In genomic region chr19:42235181-42235580, GRCh38 we compare ENCODE assay signal across 21 cellular contexts. TPM values are rescaled to one million over a fixed set of nuclear protein-coding genes. Genes with fewer than 3 reads are reported as not detected.
DNase-seq lines count a peak whose midpoint lies in the region; ATAC-seq and TF ChIP-seq lines count a peak whose summit lies in the region.
"Had no signal": no experiment of that assay in that cellular context is flagged by ENCODE, and none has a peak within 500 bp of the region (broad histone marks: within the 10 kb centered on the region; RNA-seq: fewer than 3 reads in every experiment).

No MANE protein-coding gene starts in this region.

- CTCF ChIA-PET in activated CD8-positive, alpha-beta T cell treated with anti-CD3 and anti-CD28 coated beads, Interleukin-2, amount 10 ng/mL, durations not matched to agents 7 days and 5 days (lab: Charles Lee), result interaction anchor here (0.8 to 1.8 kb wide), 4 partner anchors 14 to 127 kb away, joined by 3 to 6 read pairs (median 4); partner anchors contain the start of gene ZNF526
- CTCF ChIA-PET in activated CD8-positive, alpha-beta T cell treated with anti-CD3 and anti-CD28 coated beads for 36 hours (lab: Charles Lee), result interaction anchor here (1.2 to 1.7 kb wide), 5 partner anchors 15 to 126 kb away, joined by 3 to 4 read pairs (median 3); no protein-coding TSS in a partner anchor

- peaks cover 70% of the 10 kb centered on the region for H3K36me3 Mint-ChIP-seq in activated CD8-positive, alpha-beta T cell treated with anti-CD3 and anti-CD28 coated beads, Interleukin-2, amount 10 ng/mL, durations not matched to agents 7 days and 5 days (ENCODE audit: low read depth)
- H3K36me3 Mint-ChIP-seq in activated CD8-positive, alpha-beta T cell treated with anti-CD3 and anti-CD28 coated beads for 36 hours (ENCODE audit: low read depth), result peaks cover 55% of the 10 kb centered on the region
- H3K36me3 Mint-ChIP-seq in activated T-helper 1 cell treated with anti-CD3 and anti-CD28 coated beads, Interleukin-12 subunit alpha, Interleukin-12 subunit beta, Interleukin-2, Interleukin-4 antibody, amounts not matched to agents 30 ng/mL and 10 ng/mL and 1 ng/mL, durations not matched to agents 14 hours and 24 hours and 36 hours (ENCODE audit: low read depth), result peaks cover 46% of the 10 kb centered on the region
- H3K36me3 Mint-ChIP-seq in neural crest cell (ENCODE audit: low read depth), result peaks cover 24% of the 10 kb centered on the region

- intact Hi-C loops in activated CD8-positive, alpha-beta T cell treated with anti-CD3 and anti-CD28 coated beads for 36 hours (cut with micrococcal nuclease), result no loop called here
- intact Hi-C loops in activated T-helper 1 cell treated with anti-CD3 and anti-CD28 coated beads, Interleukin-12 subunit alpha, Interleukin-12 subunit beta, Interleukin-2, Interleukin-4 antibody, amounts not matched to agents 30 ng/mL and 10 ng/mL and 1 ng/mL, durations not matched to agents 14 hours and 24 hours and 36 hours (cut with micrococcal nuclease), result no loop called here

- 0 out of 2 replicates have a peak overlapping the region, but pooled peaks have one; percentile 19 for H3K9ac ChIP-seq in BLaER1

- H3K4me3 Mint-ChIP-seq in activated CD8-positive, alpha-beta T cell treated with anti-CD3 and anti-CD28 coated beads, Interleukin-2, amount 10 ng/mL, durations not matched to agents 7 days and 5 days, result no peak overlapping the region
- H3K4me3 Mint-ChIP-seq in activated CD8-positive, alpha-beta T cell treated with anti-CD3 and anti-CD28 coated beads for 36 hours, result no peak overlapping the region
- H3K4me3 Mint-ChIP-seq in activated T-helper 1 cell treated with anti-CD3 and anti-CD28 coated beads, Interleukin-12 subunit alpha, Interleukin-12 subunit beta, Interleukin-2, Interleukin-4 antibody, amounts not matched to agents 30 ng/mL and 10 ng/mL and 1 ng/mL, durations not matched to agents 14 hours and 24 hours and 36 hours, result no peak overlapping the region
- peak overlapping the region; percentile 54 for H3K4me3 Mint-ChIP-seq in neural crest cell

- H3K4me1 ChIP-seq in BLaER1, result peaks cover 18% of the 10 kb centered on the region

- H4K20me1 ChIP-seq in BLaER1, result peaks cover 96% of the 10 kb centered on the region

- no peak for TF ChIP-seq CTCF in activated CD8-positive, alpha-beta T cell treated with anti-CD3 and anti-CD28 coated beads for 36 hours (IDR thresholded peaks at IDR 0.05)
- TF ChIP-seq CTCF in neural crest cell (conservative IDR thresholded peaks at IDR 0.05), result no peak

- peak overlapping the region; percentile 57 for H3K27ac Mint-ChIP-seq in activated CD8-positive, alpha-beta T cell treated with anti-CD3 and anti-CD28 coated beads, Interleukin-2, amount 10 ng/mL, durations not matched to agents 7 days and 5 days
- no peak overlapping the region for H3K27ac Mint-ChIP-seq in activated CD8-positive, alpha-beta T cell treated with anti-CD3 and anti-CD28 coated beads for 36 hours
- H3K27ac Mint-ChIP-seq in activated T-helper 1 cell treated with anti-CD3 and anti-CD28 coated beads, Interleukin-12 subunit alpha, Interleukin-12 subunit beta, Interleukin-2, Interleukin-4 antibody, amounts not matched to agents 30 ng/mL and 10 ng/mL and 1 ng/mL, durations not matched to agents 14 hours and 24 hours and 36 hours, result peak overlapping the region; percentile 44
- no peak overlapping the region for H3K27ac Mint-ChIP-seq in neural crest cell (ENCODE audit: unreplicated experiment)

- no peak for DNase-seq in activated CD8-positive, alpha-beta T cell treated with anti-CD3 and anti-CD28 coated beads, Interleukin-2, amount 10 ng/mL, durations not matched to agents 7 days and 5 days
- DNase-seq in activated CD8-positive, alpha-beta T cell treated with anti-CD3 and anti-CD28 coated beads for 36 hours, result no peak
- no peak for DNase-seq in activated T-helper 1 cell treated with anti-CD3 and anti-CD28 coated beads, Interleukin-12 subunit alpha, Interleukin-12 subunit beta, Interleukin-2, Interleukin-4 antibody, amounts not matched to agents 30 ng/mL and 10 ng/mL and 1 ng/mL, durations not matched to agents 14 hours and 24 hours and 36 hours (ENCODE audit: low spot score)
- DNase-seq in neural crest cell (ENCODE audit: low read depth, low spot score), result no peak
- DNase-seq: 8988T, AML-193, DMS53, GDM1, MG63, NCI-H1417 treated with DMSO at 0.1 percent for 48 hours, NCI-H187, NCI-H446, NCI-H526, OCI-M1, Right ventricle myocardium superior had no signal

- peaks cover 98% of the 10 kb centered on the region for H3K36me3 ChIP-seq in BLaER1

- POLR2A ChIA-PET in activated CD8-positive, alpha-beta T cell treated with anti-CD3 and anti-CD28 coated beads, Interleukin-2, amount 10 ng/mL, durations not matched to agents 7 days and 5 days (lab: Charles Lee), result interaction anchor here (0.6 kb wide), 1 partner anchor 35 kb away, joined by 3 read pairs; no protein-coding TSS in a partner anchor
- POLR2A ChIA-PET in activated CD8-positive, alpha-beta T cell treated with anti-CD3 and anti-CD28 coated beads for 36 hours (lab: Charles Lee), result interaction anchor here (1.3 to 16.1 kb wide), 2 partner anchors 9 to 12 kb away, joined by 4 to 195 read pairs; partner anchors contain the start of genes DEDD2 and ZNF526

- H3K4me1 Mint-ChIP-seq in activated CD8-positive, alpha-beta T cell treated with anti-CD3 and anti-CD28 coated beads, Interleukin-2, amount 10 ng/mL, durations not matched to agents 7 days and 5 days (ENCODE audit: low read depth), result peaks cover 16% of the 10 kb centered on the region
- peaks cover 25% of the 10 kb centered on the region for H3K4me1 Mint-ChIP-seq in activated CD8-positive, alpha-beta T cell treated with anti-CD3 and anti-CD28 coated beads for 36 hours (ENCODE audit: low read depth)
- peaks cover 20% of the 10 kb centered on the region for H3K4me1 Mint-ChIP-seq in activated T-helper 1 cell treated with anti-CD3 and anti-CD28 coated beads, Interleukin-12 subunit alpha, Interleukin-12 subunit beta, Interleukin-2, Interleukin-4 antibody, amounts not matched to agents 30 ng/mL and 10 ng/mL and 1 ng/mL, durations not matched to agents 14 hours and 24 hours and 36 hours (ENCODE audit: low read depth)
- H3K4me1 Mint-ChIP-seq in neural crest cell, result peaks cover 10% of the 10 kb centered on the region

- ATAC-seq in activated CD8-positive, alpha-beta T cell treated with anti-CD3 and anti-CD28 coated beads, Interleukin-2, amount 10 ng/mL, durations not matched to agents 7 days and 5 days, result no peak
- no peak for ATAC-seq in activated CD8-positive, alpha-beta T cell treated with anti-CD3 and anti-CD28 coated beads for 36 hours
- ATAC-seq in HG02678 (IDR thresholded peaks at IDR 0.05; ENCODE audit: unreplicated experiment), result no peak
- ATAC-seq in HG03354 (IDR thresholded peaks at IDR 0.05; ENCODE audit: poor library complexity, severe bottlenecking, unreplicated experiment), result no peak
- no peak for ATAC-seq in GM18858 (IDR thresholded peaks at IDR 0.05; ENCODE audit: unreplicated experiment)
- ATAC-seq: K562 had no signal

- no peak overlapping the region for H3K4me3 ChIP-seq in BLaER1
- H3K4me3 ChIP-seq: K562, MG63 had no signal

- H3K27me3 ChIP-seq in BLaER1, result no peaks in the 10 kb centered on the region
- H3K27me3 ChIP-seq: MG63 had no signal

- no peaks in the 10 kb centered on the region for H3K9me3 ChIP-seq in BLaER1
- H3K9me3 ChIP-seq: MG63 had no signal

- no peaks in the 10 kb centered on the region for H3K27me3 Mint-ChIP-seq in activated CD8-positive, alpha-beta T cell treated with anti-CD3 and anti-CD28 coated beads, Interleukin-2, amount 10 ng/mL, durations not matched to agents 7 days and 5 days (ENCODE audit: low read depth)
- H3K27me3 Mint-ChIP-seq in activated CD8-positive, alpha-beta T cell treated with anti-CD3 and anti-CD28 coated beads for 36 hours, result no peaks in the 10 kb centered on the region
- no peaks in the 10 kb centered on the region for H3K27me3 Mint-ChIP-seq in activated T-helper 1 cell treated with anti-CD3 and anti-CD28 coated beads, Interleukin-12 subunit alpha, Interleukin-12 subunit beta, Interleukin-2, Interleukin-4 antibody, amounts not matched to agents 30 ng/mL and 10 ng/mL and 1 ng/mL, durations not matched to agents 14 hours and 24 hours and 36 hours (ENCODE audit: insufficient read depth)
- H3K27me3 Mint-ChIP-seq in neural crest cell (ENCODE audit: low read depth), result no peaks in the 10 kb centered on the region

- no peak overlapping the region for H3K4me2 ChIP-seq in BLaER1

- no peaks in the 10 kb centered on the region for H3K9me3 Mint-ChIP-seq in activated CD8-positive, alpha-beta T cell treated with anti-CD3 and anti-CD28 coated beads, Interleukin-2, amount 10 ng/mL, durations not matched to agents 7 days and 5 days (ENCODE audit: insufficient read depth)
- no peaks in the 10 kb centered on the region for H3K9me3 Mint-ChIP-seq in activated CD8-positive, alpha-beta T cell treated with anti-CD3 and anti-CD28 coated beads for 36 hours
- no peaks in the 10 kb centered on the region for H3K9me3 Mint-ChIP-seq in activated T-helper 1 cell treated with anti-CD3 and anti-CD28 coated beads, Interleukin-12 subunit alpha, Interleukin-12 subunit beta, Interleukin-2, Interleukin-4 antibody, amounts not matched to agents 30 ng/mL and 10 ng/mL and 1 ng/mL, durations not matched to agents 14 hours and 24 hours and 36 hours
- no peaks in the 10 kb centered on the region for H3K9me3 Mint-ChIP-seq in neural crest cell

- H3K27ac ChIP-seq in BLaER1, result no peak overlapping the region
- H3K27ac ChIP-seq: C4-2B had no signal

RNA-seq across cellular contexts. Expression of gene GSK3A, which starts 7.2 kb away (rescaled TPM):
- total RNA-seq in activated CD8-positive, alpha-beta T cell treated with anti-CD3 and anti-CD28 coated beads, Interleukin-2, amount 10 ng/mL, durations not matched to agents 7 days and 5 days, result 10 to 100 TPM; 48.2 to 49.0 TPM
- total RNA-seq in activated CD8-positive, alpha-beta T cell treated with anti-CD3 and anti-CD28 coated beads for 36 hours, result 10 to 100 TPM; 30.5 to 31.7 TPM
- 56.6 and 57.2 TPM in 2 replicates for total RNA-seq in activated T-helper 1 cell treated with anti-CD3 and anti-CD28 coated beads, Interleukin-12 subunit alpha, Interleukin-12 subunit beta, Interleukin-2, Interleukin-4 antibody, amounts not matched to agents 30 ng/mL and 10 ng/mL and 1 ng/mL, durations not matched to agents 14 hours and 24 hours and 36 hours
- 66.1 and 68.0 TPM in 2 replicates for total RNA-seq in neural crest cell

RNA-seq across cellular contexts. Expression of gene ZNF526, which starts 15.1 kb away (rescaled TPM):
- 10 to 100 TPM; 19.5 to 21.5 TPM for total RNA-seq in activated CD8-positive, alpha-beta T cell treated with anti-CD3 and anti-CD28 coated beads, Interleukin-2, amount 10 ng/mL, durations not matched to agents 7 days and 5 days
- 10 to 100 TPM; 12.0 to 12.3 TPM for total RNA-seq in activated CD8-positive, alpha-beta T cell treated with anti-CD3 and anti-CD28 coated beads for 36 hours
- 18.4 and 18.5 TPM in 2 replicates for total RNA-seq in activated T-helper 1 cell treated with anti-CD3 and anti-CD28 coated beads, Interleukin-12 subunit alpha, Interleukin-12 subunit beta, Interleukin-2, Interleukin-4 antibody, amounts not matched to agents 30 ng/mL and 10 ng/mL and 1 ng/mL, durations not matched to agents 14 hours and 24 hours and 36 hours
- 18.4 and 24.2 TPM in 2 replicates for total RNA-seq in neural crest cell

RNA-seq across cellular contexts. Expression of gene DEDD2, which starts 17.7 kb away (rescaled TPM):
- 10 to 100 TPM; 31.8 to 36.0 TPM for total RNA-seq in activated CD8-positive, alpha-beta T cell treated with anti-CD3 and anti-CD28 coated beads, Interleukin-2, amount 10 ng/mL, durations not matched to agents 7 days and 5 days
- total RNA-seq in activated CD8-positive, alpha-beta T cell treated with anti-CD3 and anti-CD28 coated beads for 36 hours, result 10 to 100 TPM; 21.7 to 22.5 TPM
- 36.9 and 37.9 TPM in 2 replicates for total RNA-seq in activated T-helper 1 cell treated with anti-CD3 and anti-CD28 coated beads, Interleukin-12 subunit alpha, Interleukin-12 subunit beta, Interleukin-2, Interleukin-4 antibody, amounts not matched to agents 30 ng/mL and 10 ng/mL and 1 ng/mL, durations not matched to agents 14 hours and 24 hours and 36 hours
- 20.6 and 21.5 TPM in 2 replicates for total RNA-seq in neural crest cell

RNA-seq across cellular contexts. Expression of gene ERF, which starts 19.7 kb away (rescaled TPM):
- total RNA-seq in activated CD8-positive, alpha-beta T cell treated with anti-CD3 and anti-CD28 coated beads, Interleukin-2, amount 10 ng/mL, durations not matched to agents 7 days and 5 days, result 10 to 100 TPM; 49.9 to 54.5 TPM
- total RNA-seq in activated CD8-positive, alpha-beta T cell treated with anti-CD3 and anti-CD28 coated beads for 36 hours, result 10 to 100 TPM; 60.0 to 69.2 TPM
- 71.9 and 78.4 TPM in 2 replicates for total RNA-seq in activated T-helper 1 cell treated with anti-CD3 and anti-CD28 coated beads, Interleukin-12 subunit alpha, Interleukin-12 subunit beta, Interleukin-2, Interleukin-4 antibody, amounts not matched to agents 30 ng/mL and 10 ng/mL and 1 ng/mL, durations not matched to agents 14 hours and 24 hours and 36 hours
- total RNA-seq in neural crest cell, result 102 and 105 TPM in 2 replicates

RNA-seq across cellular contexts. Expression of gene CIC, which starts 33.9 kb away (rescaled TPM):
- 10 to 100 TPM; 73.1 to 83.8 TPM for total RNA-seq in activated CD8-positive, alpha-beta T cell treated with anti-CD3 and anti-CD28 coated beads, Interleukin-2, amount 10 ng/mL, durations not matched to agents 7 days and 5 days
- 10 to 100 TPM; 60.7 to 65.6 TPM for total RNA-seq in activated CD8-positive, alpha-beta T cell treated with anti-CD3 and anti-CD28 coated beads for 36 hours
- total RNA-seq in activated T-helper 1 cell treated with anti-CD3 and anti-CD28 coated beads, Interleukin-12 subunit alpha, Interleukin-12 subunit beta, Interleukin-2, Interleukin-4 antibody, amounts not matched to agents 30 ng/mL and 10 ng/mL and 1 ng/mL, durations not matched to agents 14 hours and 24 hours and 36 hours, result 66.9 and 68.0 TPM in 2 replicates
- 91.6 and 93.4 TPM in 2 replicates for total RNA-seq in neural crest cell

Comparison
In these comparisons a context has a peak if more than half of its experiments do, and no peak if none do; other contexts are left out.
1. H3K27ac Mint-ChIP-seq: peak in activated CD8-positive, alpha-beta T cell treated with anti-CD3 and anti-CD28 coated beads, Interleukin-2, amount 10 ng/mL, durations not matched to agents 7 days and 5 days (single experiment) and activated T-helper 1 cell treated with anti-CD3 and anti-CD28 coated beads, Interleukin-12 subunit alpha, Interleukin-12 subunit beta, Interleukin-2, Interleukin-4 antibody, amounts not matched to agents 30 ng/mL and 10 ng/mL and 1 ng/mL, durations not matched to agents 14 hours and 24 hours and 36 hours (single experiment); none in activated CD8-positive, alpha-beta T cell treated with anti-CD3 and anti-CD28 coated beads for 36 hours (single experiment) and neural crest cell (single experiment).